Comparison of ENCODE assay signal across 14 cellular contexts in the genomic region with DNA sequence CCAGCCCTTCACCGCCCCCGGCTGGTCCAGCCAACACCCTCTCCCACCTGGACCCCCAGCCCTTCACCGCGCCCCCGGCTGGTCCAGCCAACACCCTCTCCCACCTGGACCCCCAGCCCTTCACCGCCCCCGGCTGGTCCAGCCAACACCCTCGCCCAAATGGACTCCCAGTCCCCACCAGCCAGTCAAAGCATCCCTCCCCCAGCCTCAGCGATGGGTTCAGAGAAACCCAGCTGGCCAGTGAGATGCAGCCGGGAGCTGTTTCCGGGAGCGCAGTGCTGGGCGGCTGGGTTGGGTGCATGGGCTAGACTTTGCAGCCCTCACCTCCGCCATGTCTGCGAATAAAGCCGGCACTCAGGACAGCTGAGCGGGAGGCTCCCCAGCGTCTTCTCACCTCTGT. TPM values are rescaled to one million over a fixed set of nuclear protein-coding genes. Genes with fewer than 3 reads are reported as not detected.
DNase-seq lines count a peak whose midpoint lies in the region; ATAC-seq and TF ChIP-seq lines count a peak whose summit lies in the region.
"Had no signal": no experiment of that assay in that cellular context is flagged by ENCODE, and none has a peak within 500 bp of the region (broad histone marks: within the 10 kb centered on the region; RNA-seq: fewer than 3 reads in every experiment).

No MANE protein-coding gene starts in this region.

- H3K27ac ChIP-seq in IMR-90 (ENCODE audit: insufficient read depth, low read length) = no peak overlapping the region
- H3K27ac ChIP-seq: KMS-11 had no signal

- H3K9me1 ChIP-seq in IMR-90 (ENCODE audit: insufficient read depth, low read length) = no peaks in the 10 kb centered on the region; the same call in 1 of the 2 replicates

- H3K27me3 Mint-ChIP-seq in neural crest cell (ENCODE audit: low read depth) (peaks cover 9% of the 10 kb centered on the region), osteocyte (ENCODE audit: unreplicated experiment) (no peaks in the 10 kb centered on the region)

- WGBS in IMR-90 (ENCODE audit: extremely low coverage in 2 of 2, insufficient read length in 1 of 2), 2 experiments = 70% methylated on average over 9 of the region's 18 CpGs; no CpG with 5 or more reads in 1 of the 2 experiments

- POLR2A ChIA-PET in IMR-90 (lab: Charles Lee; ENCODE audit: unreplicated experiment) = no interaction called here

- no peak overlapping the region for H2AK5ac ChIP-seq in IMR-90 (ENCODE audit: low read depth, low read length)

- peaks cover 9% of the 10 kb centered on the region for H3K4me1 Mint-ChIP-seq in neural crest cell
- H3K4me1 Mint-ChIP-seq in osteocyte (ENCODE audit: unreplicated experiment) = peaks cover 8% of the 10 kb centered on the region

- no peak overlapping the region for H3K4me3 ChIP-seq in IMR-90 (ENCODE audit: insufficient read depth, low read depth, low read length)

- no peak overlapping the region for H2AFZ ChIP-seq in IMR-90 (replicated peaks; ENCODE audit: low read length, poor library complexity)

- no peak overlapping the region for H4K5ac ChIP-seq in IMR-90 (ENCODE audit: low read depth, low read length)

- H4K20me1 ChIP-seq in IMR-90 (ENCODE audit: insufficient read depth, low read length) = no peaks in the 10 kb centered on the region

- ATAC-seq in IMR-90 (ENCODE audit: low read depth) = peak; percentile 15

- H2BK15ac ChIP-seq in IMR-90 (ENCODE audit: low read depth, low read length) = no peak overlapping the region

- H3K79me1 ChIP-seq in IMR-90 (ENCODE audit: low read depth in 1 of 2, low read length in 2 of 2) = no peaks in the 10 kb centered on the region

- TF ChIP-seq CTCF in IMR-90 (conservative IDR thresholded peaks at IDR 0.05; ENCODE audit: low read depth, low read length) = no peak
- no peak for TF ChIP-seq CTCF in neural crest cell (conservative IDR thresholded peaks at IDR 0.05)
- no peak for TF ChIP-seq CTCF in osteocyte (IDR thresholded peaks at IDR 0.05)

- intact Hi-C loops in IMR-90 (cut with micrococcal nuclease) = no loop called here

- H2BK20ac ChIP-seq in IMR-90 (ENCODE audit: low read depth, low read length) = no peak overlapping the region

- no peaks in the 10 kb centered on the region for H3K36me3 Mint-ChIP-seq in neural crest cell (ENCODE audit: low read depth)
- H3K36me3 Mint-ChIP-seq in osteocyte (ENCODE audit: unreplicated experiment) = no peaks in the 10 kb centered on the region
- H3K36me3 Mint-ChIP-seq: CD4-positive, CD25-positive, alpha-beta regulatory T cell had no signal

- H3K56ac ChIP-seq in IMR-90 (ENCODE audit: extremely low read depth, insufficient read depth, low read length) = no peak overlapping the region

- CTCF ChIA-PET in IMR-90 (lab: Yijun Ruan, JAX) = interaction anchor here (0.8 kb wide), 1 partner anchor 8 kb away, joined by 3 read pairs; no protein-coding TSS in a partner anchor

- peaks cover 9% of the 10 kb centered on the region for H3K27me3 ChIP-seq in IMR-90 (ENCODE audit: control insufficient read depth, insufficient read depth, low read length)

- no peak overlapping the region for H3K23ac ChIP-seq in IMR-90 (ENCODE audit: low read depth, low read length)

- H3K4ac ChIP-seq in IMR-90 (ENCODE audit: low read depth, low read length) = no peak overlapping the region

- in situ Hi-C loops in IMR-90 (cut with MboI; ENCODE audit: low sequenced_read_pairs) (no loop called here), KBM-7 (cut with MboI; ENCODE audit: low pct_unique_long_range_greater_than_20kb, low sequenced_read_pairs) (no loop called here)

- no peak for TF ChIP-seq POLR2A in IMR-90 (IDR thresholded peaks at IDR 0.05; ENCODE audit: low read depth, low read length)

- H3K4me1 ChIP-seq in ES-I3 (ENCODE audit: insufficient read depth, low read length) = no peaks in the 10 kb centered on the region; the same call in 1 of the 2 replicates
- H3K4me1 ChIP-seq in IMR-90 (ENCODE audit: control insufficient read depth, insufficient read depth, low read length) = peaks cover 10% of the 10 kb centered on the region

- dilution Hi-C loops in IMR-90 (cut with HindIII; ENCODE audit: low sequenced_read_pairs, unreplicated experiment) = no loop called here

- H3K9me3 ChIP-seq in ES-I3 (ENCODE audit: control insufficient read depth, insufficient read depth, low read length) (no peaks in the 10 kb centered on the region; the same call in 1 of the 2 replicates), IMR-90 (ENCODE audit: control insufficient read depth, insufficient read depth, low read length) (peaks cover 4% of the 10 kb centered on the region)
- H3K9me3 ChIP-seq: Caco-2 had no signal

- H3K4me3 Mint-ChIP-seq in neural crest cell (peak overlapping the region; percentile 69), osteocyte (ENCODE audit: unreplicated experiment) (no peak overlapping the region)

- H4K8ac ChIP-seq in IMR-90 (ENCODE audit: low read depth in 2 of 2, low read length in 2 of 2) = no peak overlapping the region

- H3K9ac ChIP-seq in ES-I3 (ENCODE audit: low read depth, low read length) = peak overlapping the region; percentile 20; the same call in 1 of the 2 replicates
- no peak overlapping the region for H3K9ac ChIP-seq in IMR-90 (ENCODE audit: low read depth, low read length)
- H3K9ac ChIP-seq: KMS-11 had no signal

- DNase-seq in IMR-90 (no peak), epidermal melanocyte (ENCODE audit: insufficient read length, low spot score) (peak; percentile 2), neural crest cell (ENCODE audit: low read depth, low spot score) (no peak), osteocyte (ENCODE audit: extremely low spot score, unreplicated experiment) (no peak), germinal center (ENCODE audit: low spot score) (no peak), KBM-7 (no peak)
- DNase-seq: Caco-2; CD4-positive, CD25-positive, alpha-beta regulatory T cell; NCI-H2029; NCI-H446 treated with DMSO at 0.1 percent for 48 hours; NCI-H774 had no signal

- H3K18ac ChIP-seq in IMR-90 (ENCODE audit: low read depth, low read length) = no peak overlapping the region

- no peak overlapping the region for H3K4me2 ChIP-seq in IMR-90 (ENCODE audit: low read depth, low read length)
- H3K4me2 ChIP-seq: KMS-11 had no signal

- no peak overlapping the region for H2BK5ac ChIP-seq in IMR-90 (ENCODE audit: low read depth, low read length, poor library complexity, severe bottlenecking)

- no peak for TF ChIP-seq RAD21 in IMR-90 (IDR thresholded peaks at IDR 0.05; ENCODE audit: low read length)

- BruUV-seq in IMR-90 (replicated peaks; lab: Mats Ljungman, UMichigan) = no TSS peak

- no peak overlapping the region for H2BK120ac ChIP-seq in IMR-90 (ENCODE audit: low read depth, low read length)

- H3K9me3 Mint-ChIP-seq in neural crest cell = no peaks in the 10 kb centered on the region
- H3K9me3 Mint-ChIP-seq in osteocyte (ENCODE audit: unreplicated experiment) = no peaks in the 10 kb centered on the region
- H3K9me3 Mint-ChIP-seq: CD4-positive, CD25-positive, alpha-beta regulatory T cell had no signal

- no peak overlapping the region for H4K91ac ChIP-seq in IMR-90 (ENCODE audit: insufficient read depth, low read depth, low read length)

- no peak overlapping the region for H3K27ac Mint-ChIP-seq in neural crest cell (ENCODE audit: unreplicated experiment)
- no peak overlapping the region for H3K27ac Mint-ChIP-seq in osteocyte (ENCODE audit: unreplicated experiment)
- H3K27ac Mint-ChIP-seq: CD4-positive, CD25-positive, alpha-beta regulatory T cell had no signal

- H2AK9ac ChIP-seq in IMR-90 (replicated peaks; ENCODE audit: low read depth, low read length, poor library complexity) = peak overlapping the region; percentile 33

- H3K36me3 ChIP-seq in ES-I3 (ENCODE audit: insufficient read depth, low read length) (no peaks in the 10 kb centered on the region), IMR-90 (ENCODE audit: control insufficient read depth, insufficient read depth, low read length) (peaks cover under 1% of the 10 kb centered on the region; the same call in 1 of the 2 replicates)

- H3K14ac ChIP-seq in IMR-90 (replicated peaks; ENCODE audit: low read depth, low read length) = no peak overlapping the region

TF ChIP-seq in IMR-90, 13 proteins besides CTCF, POLR2A, EP300 and RAD21 (continues in another document):
- no peak for TF ChIP-seq SMC3 (IDR thresholded peaks at IDR 0.05; ENCODE audit: low read depth, low read length)
- TF ChIP-seq MXI1 (IDR thresholded peaks at IDR 0.05; ENCODE audit: borderline replicate concordance, low read depth, low read length) = no peak

RNA-seq across cellular contexts. Expression of a gene that starts 6.5 kb away (rescaled TPM):
- total RNA-seq in IMR-90 (2012; rRNA removed) (35.7 and 39.2 TPM in 2 replicates), neural crest cell (106 and 111 TPM in 2 replicates), osteocyte (65.3 and 69.0 TPM in 2 replicates)
- polyA plus RNA-seq in IMR-90 (2012; rRNA removed) = 68.9 and 80.8 TPM in 2 replicates
- polyA plus RNA-seq in IMR-90 (2012; cell fraction: cytosol; rRNA removed) = 94.6 and 103 TPM in 2 replicates
- 46.7 and 97.7 TPM in 2 replicates for polyA plus RNA-seq in IMR-90 (2012; cell fraction: nucleus; rRNA removed; ENCODE audit: low replicate concordance)

RNA-seq across cellular contexts. Expression of a gene that starts 17.7 kb away (rescaled TPM):
- total RNA-seq in IMR-90 (2012; rRNA removed) = 2.7 and 4.2 TPM in 2 replicates
- polyA plus RNA-seq in IMR-90 (2012; rRNA removed) = 6.3 and 13.9 TPM in 2 replicates
- polyA plus RNA-seq in IMR-90 (2012; cell fraction: cytosol; rRNA removed) = 13.7 and 31.3 TPM in 2 replicates
- polyA plus RNA-seq in IMR-90 (2012; cell fraction: nucleus; rRNA removed; ENCODE audit: low replicate concordance) = 5.7 and 24.7 TPM in 2 replicates
- 22.3 TPM in 2 replicates for total RNA-seq in neural crest cell
- 24.3 and 25.4 TPM in 2 replicates for total RNA-seq in osteocyte

RNA-seq across cellular contexts. Expression of a gene that starts 18.8 kb away (rescaled TPM):
- total RNA-seq in IMR-90 (2012; rRNA removed) (not detected in 2 replicates), neural crest cell (not detected in 2 replicates), osteocyte (not detected in 2 replicates)
- polyA plus RNA-seq in IMR-90 (2012; rRNA removed) = 0.11 and 0.24 TPM in 2 replicates
- 0.23 and 0.81 TPM in 2 replicates for polyA plus RNA-seq in IMR-90 (2012; cell fraction: cytosol; rRNA removed)
- 0.11 and 0.50 TPM in 2 replicates for polyA plus RNA-seq in IMR-90 (2012; cell fraction: nucleus; rRNA removed; ENCODE audit: low replicate concordance)
- total RNA-seq: Caco-2 had no signal

RNA-seq across cellular contexts. Expression of a gene that starts 28.7 kb away (rescaled TPM):
- not detected in 2 replicates for total RNA-seq in IMR-90 (2012; rRNA removed)
- 0.24 and 0.26 TPM in 2 replicates for polyA plus RNA-seq in IMR-90 (2012; rRNA removed)
- polyA plus RNA-seq in IMR-90 (2012; cell fraction: cytosol; rRNA removed) = 0.35 TPM in 1 of 2 replicates, not detected in the other
- 1.1 and 2.5 TPM in 2 replicates for polyA plus RNA-seq in IMR-90 (2012; cell fraction: nucleus; rRNA removed; ENCODE audit: low replicate concordance)
- total RNA-seq in neural crest cell = 0.75 and 1.1 TPM in 2 replicates
- 1.1 and 1.3 TPM in 2 replicates for total RNA-seq in osteocyte
- total RNA-seq: M059J had no signal

RNA-seq across cellular contexts. Expression of a gene that starts 47.4 kb away (rescaled TPM):
- total RNA-seq in IMR-90 (2012; rRNA removed) (129 and 130 TPM in 2 replicates), neural crest cell (564 and 613 TPM in 2 replicates), osteocyte (816 and 859 TPM in 2 replicates)
- polyA plus RNA-seq in IMR-90 (2012; rRNA removed) = 698 and 994 TPM in 2 replicates
- polyA plus RNA-seq in IMR-90 (2012; cell fraction: cytosol; rRNA removed) = 596 and 943 TPM in 2 replicates
- polyA plus RNA-seq in IMR-90 (2012; cell fraction: nucleus; rRNA removed; ENCODE audit: low replicate concordance) = 294 and 438 TPM in 2 replicates
